10 cellular contexts compared by ENCODE assay signal in genomic region chr12:124852329-124852831, GRCh38. TPM values are rescaled to one million over a fixed set of nuclear protein-coding genes. Genes with fewer than 3 reads are reported as not detected.
DNase-seq lines count a peak whose midpoint lies in the region; ATAC-seq and TF ChIP-seq lines count a peak whose summit lies in the region.
"Had no signal": no experiment of that assay in that cellular context is flagged by ENCODE, and none has a peak within 500 bp of the region (broad histone marks: within the 10 kb centered on the region; RNA-seq: fewer than 3 reads in every experiment).

No MANE protein-coding gene starts in this region.

- DNase-seq in MCF 10A (ENCODE audit: unreplicated experiment) = no peak
- DNase-seq in mammary epithelial cell = no peak
- peak; percentile 72 for DNase-seq in ureter (ENCODE audit: low spot score)
- no peak for DNase-seq in activated CD4-positive, alpha-beta T cell treated with anti-CD3 and anti-CD28 coated beads, Interleukin-2, amount 50 U/mL, for 1 hour
- DNase-seq in NK-92 (lab: John Stamatoyannopoulos, UW; ENCODE audit: unreplicated experiment) = no peak
- no peak for DNase-seq in stimulated activated naive B cell treated with anti-CD40 and anti-IgM and Interleukin-4, amounts not matched to agents 10 μg/mL and 1 μg/mL and 100 μg/mL, for 72 hours
- DNase-seq: cortex of kidney, uterus had no signal

- H3K27me3 Mint-ChIP-seq in MCF 10A (ENCODE audit: insufficient read depth, unreplicated experiment) = no peaks in the 10 kb centered on the region
- no peaks in the 10 kb centered on the region for H3K27me3 Mint-ChIP-seq in stimulated activated naive B cell treated with anti-CD40 and anti-IgM and Interleukin-4, amounts not matched to agents 10 μg/mL and 1 μg/mL and 100 μg/mL, for 72 hours

- peak; percentile 50 for ATAC-seq in esophagus mucosa
- no peak for ATAC-seq in stimulated activated naive B cell treated with anti-CD40 and anti-IgM and Interleukin-4, amounts not matched to agents 10 μg/mL and 1 μg/mL and 100 μg/mL, for 72 hours (replicated peaks)

- H3K9ac ChIP-seq in mammary epithelial cell (ENCODE audit: insufficient read depth, low read length) = no peak overlapping the region
- no peak overlapping the region for H3K9ac ChIP-seq in mucosa of rectum (ENCODE audit: low read depth in 1 of 2, low read length in 2 of 2)

- no peaks in the 10 kb centered on the region for H3K9me3 Mint-ChIP-seq in MCF 10A (ENCODE audit: unreplicated experiment)
- no peaks in the 10 kb centered on the region for H3K9me3 Mint-ChIP-seq in stimulated activated naive B cell treated with anti-CD40 and anti-IgM and Interleukin-4, amounts not matched to agents 10 μg/mL and 1 μg/mL and 100 μg/mL, for 72 hours

- no TSS peak for BruUV-seq in MCF 10A (replicated peaks; lab: Mats Ljungman, UMichigan)
- no TSS peak for BruUV-seq in mammary epithelial cell (replicated peaks; lab: Mats Ljungman, UMichigan)

- POLR2A ChIA-PET in MCF 10A (lab: Yijun Ruan, JAX) = interaction anchor here (0.6 to 1.1 kb wide), 4 partner anchors 10 to 62 kb away, joined by 4 to 7 read pairs (median 5); partner anchors contain the start of gene UBC

- peak overlapping the region; percentile 64 for H3K27ac Mint-ChIP-seq in MCF 10A (ENCODE audit: low read depth, unreplicated experiment)
- H3K27ac Mint-ChIP-seq in stimulated activated naive B cell treated with anti-CD40 and anti-IgM and Interleukin-4, amounts not matched to agents 10 μg/mL and 1 μg/mL and 100 μg/mL, for 72 hours = no peak overlapping the region

- H3K27me3 ChIP-seq in mammary epithelial cell (ENCODE audit: insufficient read depth, low read length) (no peaks in the 10 kb centered on the region), mucosa of rectum (ENCODE audit: control insufficient read depth in 2 of 2, insufficient read depth in 2 of 2, low read length in 2 of 2) (no peaks in the 10 kb centered on the region)
- H3K27me3 ChIP-seq: uterus had no signal

- H3K4me3 Mint-ChIP-seq in MCF 10A (ENCODE audit: unreplicated experiment) = no peak overlapping the region
- H3K4me3 Mint-ChIP-seq in stimulated activated naive B cell treated with anti-CD40 and anti-IgM and Interleukin-4, amounts not matched to agents 10 μg/mL and 1 μg/mL and 100 μg/mL, for 72 hours = no peak overlapping the region

- H3K4me2 ChIP-seq in mammary epithelial cell (ENCODE audit: insufficient read depth, low read depth, low read length) = no peak overlapping the region

- peaks cover 83% of the 10 kb centered on the region for H3K79me2 ChIP-seq in mammary epithelial cell (ENCODE audit: insufficient read depth, low read length)

- H3K4me1 Mint-ChIP-seq in MCF 10A (ENCODE audit: insufficient read depth, unreplicated experiment) = peaks cover 30% of the 10 kb centered on the region
- peaks cover 38 to 54% of the 10 kb centered on the region in 2 donors for H3K4me1 Mint-ChIP-seq in stimulated activated naive B cell treated with anti-CD40 and anti-IgM and Interleukin-4, amounts not matched to agents 10 μg/mL and 1 μg/mL and 100 μg/mL, for 72 hours

- H3K36me3 ChIP-seq in mammary epithelial cell (ENCODE audit: insufficient read depth, low read length) = peaks cover 8% of the 10 kb centered on the region
- no peaks in the 10 kb centered on the region for H3K36me3 ChIP-seq in mucosa of rectum (ENCODE audit: control insufficient read depth in 2 of 2, insufficient read depth in 2 of 2, low read length in 2 of 2)
- H3K36me3 ChIP-seq: uterus had no signal

- H3K4me3 ChIP-seq in mammary epithelial cell (replicated peaks in 1 of 3; ENCODE audit: insufficient read depth in 1 of 3, low read depth in 2 of 3, low read length in 3 of 3) = no peak overlapping the region
- no peak overlapping the region for H3K4me3 ChIP-seq in mucosa of rectum (ENCODE audit: low read length in 2 of 2)
- H3K4me3 ChIP-seq: uterus had no signal

- no peak overlapping the region for H2AFZ ChIP-seq in mammary epithelial cell (ENCODE audit: low read depth, low read length)

- peaks cover 5% of the 10 kb centered on the region for H3K4me1 ChIP-seq in mammary epithelial cell (ENCODE audit: insufficient read depth, low read length)
- H3K4me1 ChIP-seq in mucosa of rectum (ENCODE audit: control insufficient read depth in 2 of 2, insufficient read depth in 2 of 2, low read length in 2 of 2) = peaks cover 9 to 10% of the 10 kb centered on the region in 2 donors

- in situ Hi-C loops in mammary epithelial cell (cut with MboI; ENCODE audit: low sequenced_read_pairs in 2 of 2) = no loop called here

- no peak for TF ChIP-seq CTCF in MCF 10A (IDR thresholded peaks at IDR 0.05; ENCODE audit: unreplicated experiment)
- TF ChIP-seq CTCF in mammary epithelial cell (conservative IDR thresholded peaks at IDR 0.05 in 1 of 2, IDR thresholded peaks at IDR 0.05 in 1 of 2; ENCODE audit: extremely low read depth in 1 of 2, insufficient read depth in 1 of 2, low read depth in 1 of 2, low read length in 2 of 2) = no peak

- H4K20me1 ChIP-seq in mammary epithelial cell (ENCODE audit: insufficient read depth, low read length) = no peaks in the 10 kb centered on the region

- dilution Hi-C loops in mammary epithelial cell (cut with HindIII; ENCODE audit: low sequenced_read_pairs) = loop anchor here (10.0 kb wide), 1 partner anchor 208 kb away; no protein-coding TSS in a partner anchor

- peaks cover 29% of the 10 kb centered on the region for H3K36me3 Mint-ChIP-seq in MCF 10A (ENCODE audit: insufficient read depth, unreplicated experiment)
- H3K36me3 Mint-ChIP-seq in stimulated activated naive B cell treated with anti-CD40 and anti-IgM and Interleukin-4, amounts not matched to agents 10 μg/mL and 1 μg/mL and 100 μg/mL, for 72 hours = peaks cover 43 to 53% of the 10 kb centered on the region in 2 donors

- 79% methylated on average over 12 of the region's 13 CpGs for WGBS in mammary epithelial cell (ENCODE audit: low coverage, missing lambda C conversion rate)

- no peak overlapping the region for H3K27ac ChIP-seq in mammary epithelial cell (ENCODE audit: insufficient read depth, low read depth, low read length)
- H3K27ac ChIP-seq in mucosa of rectum (ENCODE audit: low read depth in 2 of 2, low read length in 2 of 2) = peak overlapping the region; percentile 43 to 68
- H3K27ac ChIP-seq: uterus had no signal

- intact Hi-C loops in MCF 10A (cut with micrococcal nuclease) = no loop called here
- intact Hi-C loops in mammary epithelial cell (cut with micrococcal nuclease) = no loop called here

- H3K9me3 ChIP-seq in mammary epithelial cell (replicated peaks; ENCODE audit: insufficient read depth, low read length) (no peaks in the 10 kb centered on the region), mucosa of rectum (ENCODE audit: control insufficient read depth in 2 of 2, low read length in 2 of 2) (no peaks in the 10 kb centered on the region)
- H3K9me3 ChIP-seq: uterus had no signal

- CTCF ChIA-PET in MCF 10A (lab: Yijun Ruan, JAX) = no interaction called here
- CTCF ChIA-PET in mammary epithelial cell (lab: Charles Lee; ENCODE audit: low non-redundant PET) = no interaction called here

RNA-seq across cellular contexts. Expression of gene SCARB1, which starts 11.3 kb away (rescaled TPM):
- total RNA-seq in MCF 10A (2022) (48.2 and 71.0 TPM in 2 replicates), mammary epithelial cell (10 to 100 TPM; 44.8 to 60.9 TPM), esophagus mucosa (10.2 TPM), ureter (20.8 TPM)
- polyA plus RNA-seq in mammary epithelial cell = 122 TPM
- 117 TPM for polyA minus RNA-seq in mammary epithelial cell
